Comparison of ENCODE assay signal across 9 cellular contexts in the genomic region with DNA sequence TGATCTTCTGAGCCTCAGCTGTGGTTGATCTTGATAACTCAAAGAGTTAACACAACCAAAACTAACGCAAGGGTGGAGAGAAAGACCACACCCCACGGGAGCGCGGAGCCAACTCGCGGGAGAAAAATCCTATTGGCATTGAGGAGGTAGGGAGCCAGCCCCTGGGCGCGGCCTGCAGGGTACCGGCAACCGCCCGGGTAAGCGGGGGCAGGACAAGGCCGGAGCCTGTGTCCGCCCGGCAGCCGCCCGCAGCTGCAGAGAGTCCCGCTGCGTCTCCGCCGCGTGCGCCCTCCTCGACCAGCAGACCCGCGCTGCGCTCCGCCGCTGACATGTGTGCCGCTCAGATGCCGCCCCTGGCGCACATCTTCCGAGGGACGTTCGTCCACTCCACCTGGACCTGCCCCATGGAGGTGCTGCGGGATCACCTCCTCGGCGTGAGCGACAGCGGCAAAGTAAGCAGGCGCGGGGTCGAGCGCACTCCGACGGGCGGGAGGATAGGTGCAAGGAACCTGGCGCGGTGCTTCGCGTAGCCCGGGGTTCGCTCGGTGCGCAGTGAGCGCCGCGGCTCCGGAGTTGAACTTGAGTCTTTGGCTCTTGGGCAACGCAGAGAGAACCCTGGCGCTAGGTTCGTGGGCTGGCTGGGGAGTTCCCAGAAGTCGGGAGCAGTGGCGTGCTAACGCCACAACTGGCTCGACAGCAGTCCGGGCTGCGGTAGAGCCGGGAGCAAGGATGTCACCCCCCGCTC. TPM values are rescaled to one million over a fixed set of nuclear protein-coding genes. Genes with fewer than 3 reads are reported as not detected.
A peak's percentile ranks its signal among the peaks of the same experiment; 100 is the strongest.
DNase-seq lines count a peak whose midpoint lies in the region; ATAC-seq lines count a peak whose summit lies in the region.
"Had no signal": no experiment of that assay in that cellular context is flagged by ENCODE, and none has a peak within 500 bp of the region (broad histone marks: within the 10 kb centered on the region; RNA-seq: fewer than 3 reads in every experiment).

TSS of gene GDA (plus strand) at position 210 of the 745 bp plus-strand sequence. CDS start at position 330, 120 bp downstream.

- H3K36me3 ChIP-seq in subcutaneous abdominal adipose tissue (ENCODE audit: control insufficient read depth in 5 of 5, insufficient read depth in 5 of 5, low read length in 5 of 5), result no peaks in the 10 kb centered on the region
- H3K36me3 ChIP-seq: BLaER1 had no signal

- H3K27me3 ChIP-seq in subcutaneous abdominal adipose tissue (ENCODE audit: control insufficient read depth in 5 of 5, insufficient read depth in 4 of 5, low read length in 5 of 5), result peaks cover 0 to 21% (median 16%) of the 10 kb centered on the region in 5 donors
- H3K27me3 ChIP-seq: BLaER1 had no signal

- DNase-seq in activated CD4-positive, alpha-beta T cell treated with anti-CD3 and anti-CD28 coated beads for 48 hours, result peak; percentile 10
- DNase-seq in activated CD4-positive, alpha-beta T cell treated with anti-CD3 and anti-CD28 coated beads, Interleukin-2, amount 10 ng/mL, durations not matched to agents 7 days and 5 days, result no peak
- DNase-seq in T-cell, result no peak
- DNase-seq in RKO (ENCODE audit: low spot score), result no peak
- no peak for DNase-seq in superior temporal gyrus (ENCODE audit: extremely low spot score)

- no peak within 1 kb of the TSS for H3K4me3 Mint-ChIP-seq in activated CD4-positive, alpha-beta T cell treated with anti-CD3 and anti-CD28 coated beads, Interleukin-2, amount 10 ng/mL, durations not matched to agents 7 days and 5 days
- H3K4me3 Mint-ChIP-seq in T-cell, result peak within 1 kb of the TSS in 2 of 3 donors; percentile 41 to 47

- ATAC-seq in T-cell (replicated peaks in 1 of 4), result no peak
- ATAC-seq in GM21390 (IDR thresholded peaks at IDR 0.05; ENCODE audit: unreplicated experiment), result no peak

- no peak within 1 kb of the TSS for H3K27ac ChIP-seq in subcutaneous abdominal adipose tissue (ENCODE audit: low read depth, low read length)
- H3K27ac ChIP-seq: BLaER1 had no signal

- H3K4me1 Mint-ChIP-seq in activated CD4-positive, alpha-beta T cell treated with anti-CD3 and anti-CD28 coated beads, Interleukin-2, amount 10 ng/mL, durations not matched to agents 7 days and 5 days, result no peaks in the 10 kb centered on the region
- H3K4me1 Mint-ChIP-seq in T-cell, result peaks cover 0 to 12% (median 7%) of the 10 kb centered on the region in 3 donors

- CTCF ChIA-PET in activated CD4-positive, alpha-beta T cell treated with anti-CD3 and anti-CD28 coated beads, Interleukin-2, amount 10 ng/mL, durations not matched to agents 7 days and 5 days (lab: Charles Lee), result no interaction called here
- CTCF ChIA-PET in T-cell (lab: Charles Lee), result no interaction called here

- no peak within 1 kb of the TSS for H3K27ac Mint-ChIP-seq in activated CD4-positive, alpha-beta T cell treated with anti-CD3 and anti-CD28 coated beads, Interleukin-2, amount 10 ng/mL, durations not matched to agents 7 days and 5 days
- H3K27ac Mint-ChIP-seq in T-cell, result no peak within 1 kb of the TSS

- no peaks in the 10 kb centered on the region for H3K9me3 ChIP-seq in iPS-18c (ENCODE audit: control insufficient read depth, insufficient read depth, low read length)
- peaks cover 0 to under 1% (median 0%) of the 10 kb centered on the region in 5 donors for H3K9me3 ChIP-seq in subcutaneous abdominal adipose tissue (ENCODE audit: control insufficient read depth in 5 of 5, low read length in 5 of 5)

- POLR2A ChIA-PET in activated CD4-positive, alpha-beta T cell treated with anti-CD3 and anti-CD28 coated beads, Interleukin-2, amount 10 ng/mL, durations not matched to agents 7 days and 5 days (lab: Charles Lee), result no interaction called here
- POLR2A ChIA-PET in T-cell (lab: Charles Lee), result no interaction called here

- peaks cover 33% of the 10 kb centered on the region for H3K27me3 Mint-ChIP-seq in activated CD4-positive, alpha-beta T cell treated with anti-CD3 and anti-CD28 coated beads, Interleukin-2, amount 10 ng/mL, durations not matched to agents 7 days and 5 days
- peaks cover 56 to 59% of the 10 kb centered on the region in 2 donors for H3K27me3 Mint-ChIP-seq in T-cell

- H3K4me1 ChIP-seq in subcutaneous abdominal adipose tissue (ENCODE audit: control insufficient read depth in 5 of 5, insufficient read depth in 5 of 5, low read length in 5 of 5), result peaks cover 0 to 9% (median 8%) of the 10 kb centered on the region in 5 donors

- H3K9ac ChIP-seq in subcutaneous abdominal adipose tissue (ENCODE audit: low read length in 5 of 5), result no peak within 1 kb of the TSS
- H3K9ac ChIP-seq: BLaER1 had no signal

- no peaks in the 10 kb centered on the region for H3K9me3 Mint-ChIP-seq in activated CD4-positive, alpha-beta T cell treated with anti-CD3 and anti-CD28 coated beads, Interleukin-2, amount 10 ng/mL, durations not matched to agents 7 days and 5 days
- H3K9me3 Mint-ChIP-seq in T-cell, result no peaks in the 10 kb centered on the region

- H3K4me3 ChIP-seq in iPS-18c (ENCODE audit: insufficient read depth, low read depth, low read length), result peak within 1 kb of the TSS; percentile 42; the same call in 1 of the 2 replicates
- H3K4me3 ChIP-seq in subcutaneous abdominal adipose tissue (ENCODE audit: low read depth in 1 of 5, low read length in 5 of 5), result peak within 1 kb of the TSS in 4 of 5 donors; percentile 17 to 67 (median 50)
- H3K4me3 ChIP-seq: BLaER1 had no signal

- no peaks in the 10 kb centered on the region for H3K36me3 Mint-ChIP-seq in activated CD4-positive, alpha-beta T cell treated with anti-CD3 and anti-CD28 coated beads, Interleukin-2, amount 10 ng/mL, durations not matched to agents 7 days and 5 days (ENCODE audit: low read depth)
- no peaks in the 10 kb centered on the region for H3K36me3 Mint-ChIP-seq in T-cell

RNA-seq across cellular contexts. Expression of gene GDA, which starts in this region (rescaled TPM):
- not detected for total RNA-seq in activated CD4-positive, alpha-beta T cell treated with anti-CD3 and anti-CD28 coated beads, Interleukin-2, amount 10 ng/mL, durations not matched to agents 7 days and 5 days
- total RNA-seq in T-cell, result under 1 TPM in 2 of 5 donors, not detected in 3; 0.07 to 0.15 TPM
